In the genomic region with DNA sequence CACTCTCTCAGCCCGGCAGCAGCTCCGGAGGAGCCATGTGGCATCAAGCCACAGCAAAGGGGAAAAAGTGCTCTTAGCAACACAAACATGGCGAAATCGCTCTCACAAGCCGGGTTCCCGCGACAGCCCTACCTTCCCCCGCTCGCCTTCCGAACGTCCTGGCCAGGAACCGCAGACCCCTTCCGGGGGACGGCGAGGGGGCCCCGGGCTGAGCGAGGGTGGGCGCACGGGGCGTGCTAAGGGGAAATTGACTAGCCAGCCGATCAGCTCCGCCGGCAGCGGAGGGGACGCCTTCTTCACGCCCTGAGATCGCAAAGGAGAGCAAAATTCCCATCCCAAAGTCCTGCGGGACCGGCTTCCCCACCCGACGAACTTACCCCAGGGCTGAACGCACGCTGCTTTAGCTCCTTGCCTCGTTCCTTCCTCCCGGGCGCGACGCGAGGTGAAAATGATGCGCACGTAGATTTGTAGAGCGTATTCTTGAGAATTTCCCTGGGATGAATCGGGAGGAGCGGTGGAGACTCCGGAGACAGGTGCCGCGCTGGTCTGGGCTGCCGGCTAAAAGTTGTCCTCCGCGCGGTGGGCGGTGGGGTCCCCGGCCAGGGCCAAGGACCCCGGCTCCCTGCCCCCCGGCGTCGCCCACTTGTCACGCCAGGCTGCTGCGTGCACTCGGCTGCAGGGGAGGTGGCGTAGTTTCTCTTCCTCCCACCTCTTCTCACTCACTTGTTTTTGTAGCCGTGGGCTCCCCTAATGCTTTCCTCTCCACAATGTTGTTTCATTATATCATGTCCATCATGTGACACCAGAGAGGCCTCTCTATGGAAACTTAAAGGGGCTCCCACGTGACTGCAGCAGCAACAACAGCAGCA, we compare ENCODE assay signal across 8 cellular contexts.
DNase-seq lines count a peak whose midpoint lies in the region; TF ChIP-seq lines count a peak whose summit lies in the region.

No MANE protein-coding gene starts in this region.

- H3K9me3 ChIP-seq in HEK293 (ENCODE audit: control insufficient read depth, insufficient read depth, low read depth, low read length) (no peaks in the 10 kb centered on the region), right atrium auricular region (no peaks in the 10 kb centered on the region)

- peak overlapping the region; percentile 38; the same call in 1 of the 2 replicates for H3K27ac ChIP-seq in HEK293 (ENCODE audit: extremely low read depth, low read depth, low read length)
- H3K27ac ChIP-seq in right atrium auricular region: peak overlapping the region; percentile 98 to 99

- DNase-seq in GM12864 (ENCODE audit: low read depth): peak; percentile 83
- DNase-seq in MV-4-11 (lab: John Stamatoyannopoulos, UW): peak; percentile 71
- DNase-seq in T follicular helper cell (ENCODE audit: low read depth): peak; percentile 66
- peak in 55 of 56 donors; percentile 29 to 89 (median 72) for DNase-seq in amygdala (lab: John Stamatoyannopoulos, UW)
- DNase-seq in right atrium auricular region (ENCODE audit: low spot score): peak; percentile 84
- peak; percentile 92 for DNase-seq in putamen (ENCODE audit: low spot score)
- DNase-seq in OCI-M2 (lab: John Stamatoyannopoulos, UW; ENCODE audit: unreplicated experiment): no peak

- POLR2A ChIA-PET in HEK293 (lab: Yijun Ruan, JAX): interaction anchor here (0.6 kb wide), 1 partner anchor 235 kb away, joined by 3 read pairs; no protein-coding TSS in a partner anchor

- H3K4me1 ChIP-seq in HEK293 (ENCODE audit: control insufficient read depth, insufficient read depth, low read length): no peaks in the 10 kb centered on the region
- peaks cover 0 to 60% of the 10 kb centered on the region in 2 donors for H3K4me1 ChIP-seq in right atrium auricular region

- TF ChIP-seq CTCF in GM12864 (IDR thresholded peaks at IDR 0.05; ENCODE audit: low read depth, low read length, missing control alignments) (no peak), HEK293 (tag by site-specific recombination; IDR thresholded peaks at IDR 0.05) (peak; percentile 60; the same call in 1 of the 2 replicates), right atrium auricular region (IDR thresholded peaks at IDR 0.05) (peak in 1 of 2 donors; percentile 33)

- CTCF ChIA-PET in HEK293 (lab: Yijun Ruan, JAX): interaction anchor here (1.3 kb wide), 1 partner anchor 119 kb away, joined by 6 read pairs; no protein-coding TSS in a partner anchor

- H3K27me3 ChIP-seq in right atrium auricular region: no peaks in the 10 kb centered on the region

- H3K4me3 ChIP-seq in GM12864 (ENCODE audit: low read depth, low read length): peak overlapping the region; percentile 80
- peak overlapping the region; percentile 58 for H3K4me3 ChIP-seq in HEK293 (ENCODE audit: low read depth, low read length)
- peak overlapping the region; percentile 78 to 91 for H3K4me3 ChIP-seq in right atrium auricular region

- peaks cover 0 to 5% of the 10 kb centered on the region in 2 experiments; a peak in 1 of 3 replicates for H3K36me3 ChIP-seq in HEK293 (ENCODE audit: control insufficient read depth in 2 of 2, insufficient read depth in 1 of 2, low read length in 2 of 2)
- H3K36me3 ChIP-seq in right atrium auricular region: no peaks in the 10 kb centered on the region

TF ChIP-seq in HEK293, 187 proteins besides CTCF, POLR2A, EP300 and RAD21 (continues in another document):
- TF ChIP-seq WT1 (tag by site-specific recombination; IDR thresholded peaks at IDR 0.05): no peak; the same call in 1 of the 2 replicates
- TF ChIP-seq, protein P1, sequence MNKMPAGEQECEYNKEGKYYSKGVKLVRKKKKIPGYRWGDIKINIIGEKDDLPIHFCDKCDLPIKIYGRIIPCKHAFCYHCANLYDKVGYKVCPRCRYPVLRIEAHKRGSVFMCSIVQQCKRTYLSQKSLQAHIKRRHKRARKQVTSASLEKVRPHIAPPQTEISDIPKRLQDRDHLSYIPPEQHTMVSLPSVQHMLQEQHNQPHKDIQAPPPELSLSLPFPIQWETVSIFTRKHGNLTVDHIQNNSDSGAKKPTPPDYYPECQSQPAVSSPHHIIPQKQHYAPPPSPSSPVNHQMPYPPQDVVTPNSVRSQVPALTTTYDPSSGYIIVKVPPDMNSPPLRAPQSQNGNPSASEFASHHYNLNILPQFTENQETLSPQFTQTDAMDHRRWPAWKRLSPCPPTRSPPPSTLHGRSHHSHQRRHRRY (tag by site-specific recombination; IDR thresholded peaks at IDR 0.05): no peak
- TF ChIP-seq ZNF791 (tag by site-specific recombination; IDR thresholded peaks at IDR 0.05): no peak
- peak; percentile 55; the same call in 1 of the 2 replicates for TF ChIP-seq ZEB2 (tag by site-specific recombination; IDR thresholded peaks at IDR 0.05)
- TF ChIP-seq, protein P2, sequence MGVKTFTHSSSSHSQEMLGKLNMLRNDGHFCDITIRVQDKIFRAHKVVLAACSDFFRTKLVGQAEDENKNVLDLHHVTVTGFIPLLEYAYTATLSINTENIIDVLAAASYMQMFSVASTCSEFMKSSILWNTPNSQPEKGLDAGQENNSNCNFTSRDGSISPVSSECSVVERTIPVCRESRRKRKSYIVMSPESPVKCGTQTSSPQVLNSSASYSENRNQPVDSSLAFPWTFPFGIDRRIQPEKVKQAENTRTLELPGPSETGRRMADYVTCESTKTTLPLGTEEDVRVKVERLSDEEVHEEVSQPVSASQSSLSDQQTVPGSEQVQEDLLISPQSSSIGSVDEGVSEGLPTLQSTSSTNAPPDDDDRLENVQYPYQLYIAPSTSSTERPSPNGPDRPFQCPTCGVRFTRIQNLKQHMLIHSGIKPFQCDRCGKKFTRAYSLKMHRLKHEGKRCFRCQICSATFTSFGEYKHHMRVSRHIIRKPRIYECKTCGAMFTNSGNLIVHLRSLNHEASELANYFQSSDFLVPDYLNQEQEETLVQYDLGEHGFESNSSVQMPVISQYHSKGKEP (tag by site-specific recombination; IDR thresholded peaks at IDR 0.05): peak; percentile 66; the same call in 1 of the 2 replicates
- TF ChIP-seq ZNF629 (tag by site-specific recombination; IDR thresholded peaks at IDR 0.05): 0 out of 2 replicates have a peak, but pooled peaks have one; percentile 36
- TF ChIP-seq, protein P3, sequence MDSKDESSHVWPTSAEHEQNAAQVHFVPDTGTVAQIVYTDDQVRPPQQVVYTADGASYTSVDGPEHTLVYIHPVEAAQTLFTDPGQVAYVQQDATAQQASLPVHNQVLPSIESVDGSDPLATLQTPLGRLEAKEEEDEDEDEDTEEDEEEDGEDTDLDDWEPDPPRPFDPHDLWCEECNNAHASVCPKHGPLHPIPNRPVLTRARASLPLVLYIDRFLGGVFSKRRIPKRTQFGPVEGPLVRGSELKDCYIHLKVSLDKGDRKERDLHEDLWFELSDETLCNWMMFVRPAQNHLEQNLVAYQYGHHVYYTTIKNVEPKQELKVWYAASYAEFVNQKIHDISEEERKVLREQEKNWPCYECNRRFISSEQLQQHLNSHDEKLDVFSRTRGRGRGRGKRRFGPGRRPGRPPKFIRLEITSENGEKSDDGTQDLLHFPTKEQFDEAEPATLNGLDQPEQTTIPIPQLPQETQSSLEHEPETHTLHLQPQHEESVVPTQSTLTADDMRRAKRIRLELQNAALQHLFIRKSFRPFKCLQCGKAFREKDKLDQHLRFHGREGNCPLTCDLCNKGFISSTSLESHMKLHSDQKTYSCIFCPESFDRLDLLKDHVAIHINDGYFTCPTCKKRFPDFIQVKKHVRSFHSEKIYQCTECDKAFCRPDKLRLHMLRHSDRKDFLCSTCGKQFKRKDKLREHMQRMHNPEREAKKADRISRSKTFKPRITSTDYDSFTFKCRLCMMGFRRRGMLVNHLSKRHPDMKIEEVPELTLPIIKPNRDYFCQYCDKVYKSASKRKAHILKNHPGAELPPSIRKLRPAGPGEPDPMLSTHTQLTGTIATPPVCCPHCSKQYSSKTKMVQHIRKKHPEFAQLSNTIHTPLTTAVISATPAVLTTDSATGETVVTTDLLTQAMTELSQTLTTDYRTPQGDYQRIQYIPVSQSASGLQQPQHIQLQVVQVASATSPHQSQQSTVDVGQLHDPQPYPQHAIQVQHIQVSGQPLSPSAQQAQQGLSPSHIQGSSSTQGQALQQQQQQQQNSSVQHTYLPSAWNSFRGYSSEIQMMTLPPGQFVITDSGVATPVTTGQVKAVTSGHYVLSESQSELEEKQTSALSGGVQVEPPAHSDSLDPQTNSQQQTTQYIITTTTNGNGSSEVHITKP (tag by site-specific recombination; IDR thresholded peaks at IDR 0.05): peak; percentile 18; the same call in 1 of the 2 replicates
- peak; percentile 62 for TF ChIP-seq ZIC2 (tag by site-specific recombination; IDR thresholded peaks at IDR 0.05)
- TF ChIP-seq ZNF112 (tag by site-specific recombination; IDR thresholded peaks at IDR 0.05): no peak
- peak; percentile 22; the same call in 1 of the 2 replicates for TF ChIP-seq OSR2 (tag by site-specific recombination; IDR thresholded peaks at IDR 0.05)
- 0 out of 2 replicates have a peak, but pooled peaks have one; percentile 23 for TF ChIP-seq ZNF610 (tag by site-specific recombination; IDR thresholded peaks at IDR 0.05; ENCODE audit: borderline replicate concordance)
- no peak for TF ChIP-seq HOXC10 (CRISPR knock-in tag; IDR thresholded peaks at IDR 0.05)
- no peak for TF ChIP-seq ZNF19 (tag by site-specific recombination; IDR thresholded peaks at IDR 0.05; ENCODE audit: low read depth)
- 0 out of 2 replicates have a peak, but pooled peaks have one; percentile 42 for TF ChIP-seq ZSCAN30 (tag by site-specific recombination; IDR thresholded peaks at IDR 0.05)
- TF ChIP-seq ZSCAN16 (tag by site-specific recombination; IDR thresholded peaks at IDR 0.05): no peak
- peak; percentile 75 for TF ChIP-seq PRDM1 (tag by site-specific recombination; IDR thresholded peaks at IDR 0.05)
- no peak for TF ChIP-seq ZNF555 (tag by site-specific recombination; conservative IDR thresholded peaks at IDR 0.05)
- 0 out of 2 replicates have a peak, but pooled peaks have one; percentile 28 for TF ChIP-seq YY1 (tag by site-specific recombination; IDR thresholded peaks at IDR 0.05)
- no peak for TF ChIP-seq ZNF529 (tag by site-specific recombination; IDR thresholded peaks at IDR 0.05; ENCODE audit: insufficient replicate concordance)
- peak; percentile 65 for TF ChIP-seq SP2 (tag by site-specific recombination; IDR thresholded peaks at IDR 0.05)
- TF ChIP-seq BCL11A (tag by site-specific recombination; IDR thresholded peaks at IDR 0.05; ENCODE audit: low read depth): no peak
